Comparison of ENCODE assay signal across 8 cellular contexts in the genomic region with DNA sequence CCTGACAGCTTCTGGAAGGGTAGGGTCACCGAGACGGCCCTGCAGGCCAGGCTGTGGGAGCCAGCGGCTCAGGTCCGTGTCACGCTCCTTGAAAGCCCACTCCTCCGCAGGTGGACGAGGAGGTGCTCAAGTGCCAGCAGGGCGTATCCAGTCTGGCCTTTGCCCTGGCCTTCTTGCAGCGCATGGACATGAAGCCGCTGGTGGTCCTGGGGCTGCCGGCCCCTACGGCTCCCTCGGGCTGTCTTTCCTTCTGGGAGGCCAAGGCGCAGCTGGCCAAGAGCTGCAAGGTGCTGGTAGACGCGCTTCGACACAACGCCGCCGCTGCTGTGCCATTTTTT. TPM values are rescaled to one million over a fixed set of nuclear protein-coding genes. Genes with fewer than 3 reads are reported as not detected.
DNase-seq lines count a peak whose midpoint lies in the region; ATAC-seq and TF ChIP-seq lines count a peak whose summit lies in the region.

No MANE protein-coding gene starts in this region.

- no peaks in the 10 kb centered on the region for H4K20me1 ChIP-seq in OCI-LY7 (ENCODE audit: insufficient read depth, low read length)

- no peaks in the 10 kb centered on the region for H3K79me2 ChIP-seq in OCI-LY7 (ENCODE audit: insufficient read depth, low read depth, low read length)

- H3K27me3 ChIP-seq in BE2C (peaks cover 23% of the 10 kb centered on the region), Panc1 (ENCODE audit: control insufficient read depth, insufficient read depth, low read length) (no peaks in the 10 kb centered on the region), ovary (peaks cover 2% of the 10 kb centered on the region)

- H3K9me3 ChIP-seq in BE2C = no peaks in the 10 kb centered on the region
- H3K9me3 ChIP-seq in Panc1 (ENCODE audit: control insufficient read depth, insufficient read depth, low read depth, low read length) = no peaks in the 10 kb centered on the region
- no peaks in the 10 kb centered on the region for H3K9me3 ChIP-seq in ovary
- no peaks in the 10 kb centered on the region for H3K9me3 ChIP-seq in OCI-LY7 (ENCODE audit: low read length)

- H3K9me2 ChIP-seq in OCI-LY7 (ENCODE audit: insufficient read depth, low read length) = no peaks in the 10 kb centered on the region

- no peak for ATAC-seq in Panc1
- ATAC-seq in sciatic nerve = no peak

- BruUV-seq in Panc1 (replicated peaks; lab: Mats Ljungman, UMichigan) = no TSS peak
- BruUV-seq in OCI-LY7 (replicated peaks; lab: Mats Ljungman, UMichigan) = no TSS peak

- CTCF ChIA-PET in Panc1 (lab: Charles Lee) (no interaction called here), OCI-LY7 (lab: Charles Lee; ENCODE audit: unreplicated experiment) (no interaction called here)

- TF ChIP-seq EP300 in ovary (IDR thresholded peaks at IDR 0.05) = no peak

- no peak for TF ChIP-seq POLR2A in ovary (IDR thresholded peaks at IDR 0.05)

- DNase-seq in BE2C = no peak
- no peak for DNase-seq in Panc1 (ENCODE audit: low read depth, low spot score)
- DNase-seq in fibroblast of mammary gland (ENCODE audit: low read depth) = no peak
- DNase-seq in ovary = no peak
- DNase-seq in OCI-LY7 (ENCODE audit: low spot score) = no peak
- DNase-seq in sciatic nerve (ENCODE audit: low spot score) = no peak
- no peak for DNase-seq in NCI-H2171 (lab: John Stamatoyannopoulos, UW)
- DNase-seq in central memory CD4-positive, alpha-beta T cell = no peak

- H3K27ac ChIP-seq in Panc1 (ENCODE audit: low read length) (no peak overlapping the region), ovary (no peak overlapping the region), OCI-LY7 (ENCODE audit: low read depth, low read length, poor library complexity, severe bottlenecking) (no peak overlapping the region)

- intact Hi-C loops in Panc1 (cut with micrococcal nuclease; ENCODE audit: unreplicated experiment) = no loop called here
- intact Hi-C loops in ovary (cut with DNase I) = loop anchor here in 1 of 4 donors (5.0 kb wide), 1 partner anchor 37 kb away; no protein-coding TSS in a partner anchor
- intact Hi-C loops in OCI-LY7 (cut with micrococcal nuclease; ENCODE audit: unreplicated experiment) = no loop called here
- intact Hi-C loops in sciatic nerve (cut with DNase I) = no loop called here

- no peak overlapping the region for H2AFZ ChIP-seq in OCI-LY7 (ENCODE audit: low read length)

- POLR2A ChIA-PET in Panc1 (lab: Charles Lee) (no interaction called here), OCI-LY7 (lab: Charles Lee) (no interaction called here)

- TF ChIP-seq CTCF in BE2C (IDR thresholded peaks at IDR 0.05; ENCODE audit: low read depth, low read length) (no peak), Panc1 (IDR thresholded peaks at IDR 0.05) (no peak), fibroblast of mammary gland (conservative IDR thresholded peaks at IDR 0.05; ENCODE audit: control insufficient read depth, insufficient read depth, low read depth, low read length) (no peak), ovary (IDR thresholded peaks at IDR 0.05) (no peak), OCI-LY7 (conservative IDR thresholded peaks at IDR 0.05; ENCODE audit: low read length) (no peak)

- H3K4me1 ChIP-seq in BE2C = peaks cover 3% of the 10 kb centered on the region
- peaks cover 8% of the 10 kb centered on the region for H3K4me1 ChIP-seq in Panc1 (ENCODE audit: control insufficient read depth, insufficient read depth, low read length)
- H3K4me1 ChIP-seq in ovary (ENCODE audit: insufficient read depth) = peaks cover 10% of the 10 kb centered on the region
- peaks cover 23% of the 10 kb centered on the region for H3K4me1 ChIP-seq in OCI-LY7 (ENCODE audit: insufficient read depth, low read length, poor library complexity, severe bottlenecking)

- H3K4me3 ChIP-seq in BE2C (ENCODE audit: low read depth, low read length) = peak overlapping the region; percentile 74
- peak overlapping the region; percentile 50 to 69 for H3K4me3 ChIP-seq in Panc1 (ENCODE audit: low read depth in 2 of 2, low read length in 2 of 2)
- H3K4me3 ChIP-seq in fibroblast of mammary gland (ENCODE audit: control insufficient read depth, low read depth, low read length) = peak overlapping the region; percentile 82
- peak overlapping the region; percentile 50 for H3K4me3 ChIP-seq in ovary
- H3K4me3 ChIP-seq in OCI-LY7 (ENCODE audit: low read depth, low read length, poor library complexity, severe bottlenecking) = no peak overlapping the region

- H3K36me3 ChIP-seq in BE2C (peaks cover 3% of the 10 kb centered on the region; the same call in 1 of the 2 replicates), Panc1 (ENCODE audit: control insufficient read depth, insufficient read depth, low read length) (no peaks in the 10 kb centered on the region; the same call in 1 of the 2 replicates), ovary (no peaks in the 10 kb centered on the region), OCI-LY7 (ENCODE audit: insufficient read depth, low read length) (no peaks in the 10 kb centered on the region)

- in situ Hi-C loops in Panc1 (cut with HindIII; ENCODE audit: low pct_unique_long_range_greater_than_20kb, low sequenced_read_pairs) = no loop called here

- WGBS in ovary, 3 donors = 8 to 15% (median 14%) methylated on average over 20 of the region's 20 CpGs

- H3K4me2 ChIP-seq in OCI-LY7 (ENCODE audit: low read length) = no peak overlapping the region

RNA-seq across cellular contexts. Expression of a gene that starts 1.1 kb away (rescaled TPM):
- polyA plus RNA-seq in BE2C (2012; ENCODE audit: insufficient read depth, insufficient read length, low read depth) = 0.86 TPM
- total RNA-seq in Panc1 (2021; ENCODE audit: unreplicated experiment) (2.7 TPM), ovary (1 to 10 TPM in 5 of 7 donors, under 1 TPM in 2; 0.33 to 1.6 (median 1.3) TPM), OCI-LY7 (2022) (0.61 and 1.5 TPM in 2 replicates), sciatic nerve (0.58 TPM)
- 3.6 TPM for polyA plus RNA-seq in Panc1 (2012; ENCODE audit: insufficient read length)
- polyA plus RNA-seq in ovary = 1 to 10 TPM in 1 of 2 donors, under 1 TPM in 1; 0.42 to 1.7 TPM
- total RNA-seq in OCI-LY7 (2014; rRNA removed; shearing (Covaris generic)) = 0.32 and 0.54 TPM in 2 replicates

RNA-seq across cellular contexts. Expression of a gene that starts 9.3 kb away (rescaled TPM):
- 67.5 TPM for polyA plus RNA-seq in BE2C (2012; ENCODE audit: insufficient read depth, insufficient read length, low read depth)
- total RNA-seq in Panc1 (2021; ENCODE audit: unreplicated experiment) = 32.8 TPM
- 45.9 TPM for polyA plus RNA-seq in Panc1 (2012; ENCODE audit: insufficient read length)
- 10 to 100 TPM; 19.9 to 35.3 (median 23.5) TPM for total RNA-seq in ovary
- polyA plus RNA-seq in ovary = 10 to 100 TPM; 20.5 to 32.3 TPM
- 27.2 and 41.9 TPM in 2 replicates for total RNA-seq in OCI-LY7 (2014; rRNA removed; shearing (Covaris generic))
- total RNA-seq in OCI-LY7 (2022) = 22.5 and 26.5 TPM in 2 replicates
- total RNA-seq in sciatic nerve = 17.7 TPM

RNA-seq across cellular contexts. Expression of a gene that starts 51.8 kb away (rescaled TPM):
- 4.2 TPM for polyA plus RNA-seq in BE2C (2012; ENCODE audit: insufficient read depth, insufficient read length, low read depth)
- total RNA-seq in Panc1 (2021; ENCODE audit: unreplicated experiment) (not detected), ovary (1 to 10 TPM in 1 of 7 donors, under 1 TPM in 1, not detected in 5; 0.69 to 1.1 TPM), OCI-LY7 (2022) (not detected in 2 replicates), sciatic nerve (not detected)
- not detected for polyA plus RNA-seq in Panc1 (2012; ENCODE audit: insufficient read length)
- under 1 TPM in 1 of 2 donors, not detected in 1; 0.18 TPM for polyA plus RNA-seq in ovary
- total RNA-seq in OCI-LY7 (2014; rRNA removed; shearing (Covaris generic)) = not detected in 2 replicates
